ENCODE assay signal across 15 cellular contexts in the genomic region with DNA sequence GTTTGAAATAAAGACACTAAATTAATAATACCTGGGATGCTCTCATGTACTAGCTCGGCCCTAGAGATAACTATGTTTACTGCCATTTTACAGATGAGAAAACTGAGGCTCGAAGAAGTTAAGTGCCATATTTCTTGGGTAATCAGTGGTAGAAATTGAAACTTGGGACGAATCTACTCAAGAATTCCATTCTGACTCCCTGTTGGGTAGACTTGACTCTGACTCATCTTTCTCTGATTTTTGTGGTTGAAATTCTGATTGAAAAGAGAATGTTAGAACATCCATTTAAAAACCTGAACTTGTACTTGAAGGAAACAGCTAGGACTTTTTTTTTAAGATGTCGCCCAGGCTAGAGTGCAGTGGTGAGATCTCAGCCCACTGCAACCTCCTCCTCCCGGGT. TPM values are rescaled to one million over a fixed set of nuclear protein-coding genes. Genes with fewer than 3 reads are reported as not detected.
DNase-seq lines count a peak whose midpoint lies in the region; ATAC-seq and TF ChIP-seq lines count a peak whose summit lies in the region.
"Had no signal": no experiment of that assay in that cellular context is flagged by ENCODE, and none has a peak within 500 bp of the region (broad histone marks: within the 10 kb centered on the region; RNA-seq: fewer than 3 reads in every experiment).

No MANE protein-coding gene starts in this region.

- DNase-seq in AG04449 (ENCODE audit: low read depth, low spot score) (peak; percentile 23), EL (peak; percentile 51), RPMI7951 (ENCODE audit: low read depth) (peak; percentile 70), fibroblast of pulmonary artery (ENCODE audit: low read depth) (peak; percentile 40), OCI-LY7 (ENCODE audit: low spot score) (no peak), medulla oblongata (ENCODE audit: extremely low spot score) (no peak)
- DNase-seq in stimulated activated naive CD4-positive, alpha-beta T cell (lab: John Stamatoyannopoulos, UW): no peak
- DNase-seq: endodermal cell; heart right ventricle; left colon; MM.1S; stimulated activated CD4-positive, alpha-beta T cell treated with anti-CD3 and anti-CD28 coated beads, Interleukin-4, amount 100 ng/mL, for 4 hours; stimulated activated naive CD4-positive, alpha-beta T cell treated with Interleukin-2 at 50 U/mL for 16 hours had no signal

- no peaks in the 10 kb centered on the region for H3K36me3 ChIP-seq in OCI-LY7 (ENCODE audit: insufficient read depth, low read length)
- H3K36me3 ChIP-seq: cardiac muscle cell, heart right ventricle had no signal

- intact Hi-C loops in OCI-LY7 (cut with micrococcal nuclease; ENCODE audit: unreplicated experiment): no loop called here

- no peak for ATAC-seq in HG02571 (IDR thresholded peaks at IDR 0.05; ENCODE audit: unreplicated experiment)
- ATAC-seq: heart right ventricle, left colon had no signal

- no peak overlapping the region for H3K27ac ChIP-seq in OCI-LY7 (ENCODE audit: low read depth, low read length, poor library complexity, severe bottlenecking)
- H3K27ac ChIP-seq: cardiac muscle cell, heart right ventricle had no signal

- H2AFZ ChIP-seq in OCI-LY7 (ENCODE audit: low read length): no peak overlapping the region

- H4K20me1 ChIP-seq in OCI-LY7 (ENCODE audit: insufficient read depth, low read length): no peaks in the 10 kb centered on the region

- BruUV-seq in OCI-LY7 (replicated peaks; lab: Mats Ljungman, UMichigan): no TSS peak

- H3K4me3 ChIP-seq in AG04449 (ENCODE audit: low read depth, low read length) (no peak overlapping the region), fibroblast of pulmonary artery (replicated peaks; ENCODE audit: low read depth, low read length) (no peak overlapping the region), OCI-LY7 (ENCODE audit: low read depth, low read length, poor library complexity, severe bottlenecking) (no peak overlapping the region)
- H3K4me3 ChIP-seq: cardiac muscle cell, heart right ventricle had no signal

- no peak for TF ChIP-seq CTCF in AG04449 (IDR thresholded peaks at IDR 0.05; ENCODE audit: insufficient read depth, low read length, missing control alignments)
- TF ChIP-seq CTCF in fibroblast of pulmonary artery (IDR thresholded peaks at IDR 0.05; ENCODE audit: low read length, missing control alignments): no peak
- no peak for TF ChIP-seq CTCF in OCI-LY7 (conservative IDR thresholded peaks at IDR 0.05; ENCODE audit: low read length)

- CTCF ChIA-PET in AG04449 (lab: Yijun Ruan, JAX) (interaction anchor here (1.2 kb wide), 1 partner anchor 26 kb away, joined by 6 read pairs; no protein-coding TSS in a partner anchor), OCI-LY7 (lab: Charles Lee; ENCODE audit: unreplicated experiment) (no interaction called here)

- H3K4me1 ChIP-seq in OCI-LY7 (ENCODE audit: insufficient read depth, low read length, poor library complexity, severe bottlenecking): no peaks in the 10 kb centered on the region
- H3K4me1 ChIP-seq: heart right ventricle had no signal

- no peak overlapping the region for H3K4me2 ChIP-seq in OCI-LY7 (ENCODE audit: low read length)

- H3K79me2 ChIP-seq in OCI-LY7 (ENCODE audit: insufficient read depth, low read depth, low read length): no peaks in the 10 kb centered on the region

- H3K9me3 ChIP-seq in OCI-LY7 (ENCODE audit: low read length): no peaks in the 10 kb centered on the region
- H3K9me3 ChIP-seq: heart right ventricle had no signal

- POLR2A ChIA-PET in AG04449 (lab: Yijun Ruan, JAX) (no interaction called here), OCI-LY7 (lab: Charles Lee) (interaction anchor here (0.8 to 1.2 kb wide), 3 partner anchors 18 to 61 kb away, joined by 3 to 8 read pairs (median 3); no protein-coding TSS in a partner anchor)

- no peaks in the 10 kb centered on the region for H3K9me2 ChIP-seq in OCI-LY7 (ENCODE audit: insufficient read depth, low read length)

RNA-seq across cellular contexts. Expression of gene NSUN7, which starts 50.1 kb away (rescaled TPM):
- 0.24 and 0.39 TPM in 2 replicates for total RNA-seq in RPMI7951 (2014; rRNA removed; shearing (Covaris generic))
- 0.13 and 0.33 TPM in 2 replicates for total RNA-seq in OCI-LY7 (2014; rRNA removed; shearing (Covaris generic))
- total RNA-seq in OCI-LY7 (2022): 0.31 TPM in 1 of 2 replicates, not detected in the other

Comparison
In these comparisons a context has a peak if more than half of its experiments do, and no peak if none do; other contexts are left out.
1. DNase-seq: peak in AG04449 (single experiment), EL (single experiment), RPMI7951 (single experiment) and fibroblast of pulmonary artery (single experiment); none in OCI-LY7 (single experiment), stimulated activated naive CD4-positive, alpha-beta T cell (0 of 6) and medulla oblongata (single experiment).